In genomic region chr10:100904903-100905302, GRCh38 we compare ENCODE assay signal across 19 cellular contexts.
"Had no signal": no experiment of that assay in that cellular context is flagged by ENCODE, and none has a peak within 500 bp of the region (broad histone marks: within the 10 kb centered on the region; RNA-seq: fewer than 3 reads in every experiment).

No MANE protein-coding gene starts in this region.

- H3K4me1 ChIP-seq: colonic mucosa, esophagus muscularis mucosa, left lung, right atrium auricular region, suprapubic skin had no signal

- H3K27ac ChIP-seq: colonic mucosa, esophagus muscularis mucosa, left lung, right atrium auricular region, suprapubic skin had no signal

- ATAC-seq: activated CD4-positive, alpha-beta T cell treated with anti-CD3 and anti-CD28 coated beads for 36 hours; activated naive CD4-positive, alpha-beta T cell treated with anti-CD3 and anti-CD28 coated beads, Interleukin-2, amount 50 U/mL, for 72 hours; activated T-cell treated with anti-CD3 and anti-CD28 coated beads, Interleukin-2, amount 50 U/mL, for 4 hours; left lung; mucosa of descending colon; naive thymus-derived CD8-positive, alpha-beta T cell had no signal

- H3K27ac Mint-ChIP-seq: activated CD4-positive, alpha-beta memory T cell treated with anti-CD3 and anti-CD28 coated beads for 36 hours; activated CD4-positive, alpha-beta T cell treated with anti-CD3 and anti-CD28 coated beads for 36 hours; activated naive CD4-positive, alpha-beta T cell treated with anti-CD3 and anti-CD28 coated beads, Interleukin-2, amount 50 U/mL, for 72 hours; naive thymus-derived CD8-positive, alpha-beta T cell; progenitor cell of endocrine pancreas; stimulated activated naive CD8-positive, alpha-beta T cell treated with anti-CD3 and anti-CD28 coated beads, Interleukin-15, Interleukin-2, amounts not matched to agents 100 ng/mL and 50 ng/mL, for 24 hours; type B pancreatic cell had no signal

- H3K4me3 Mint-ChIP-seq: activated CD4-positive, alpha-beta memory T cell treated with anti-CD3 and anti-CD28 coated beads for 36 hours; activated CD4-positive, alpha-beta T cell treated with anti-CD3 and anti-CD28 coated beads for 36 hours; activated T-cell treated with anti-CD3 and anti-CD28 coated beads, Interleukin-2, amount 50 U/mL, for 4 hours; naive thymus-derived CD8-positive, alpha-beta T cell; stimulated activated naive CD8-positive, alpha-beta T cell treated with anti-CD3 and anti-CD28 coated beads, Interleukin-15, Interleukin-2, amounts not matched to agents 100 ng/mL and 50 ng/mL, for 24 hours; type B pancreatic cell had no signal

- H3K36me3 Mint-ChIP-seq: activated CD4-positive, alpha-beta memory T cell treated with anti-CD3 and anti-CD28 coated beads for 36 hours; activated naive CD4-positive, alpha-beta T cell treated with anti-CD3 and anti-CD28 coated beads, Interleukin-2, amount 50 U/mL, for 72 hours; naive thymus-derived CD8-positive, alpha-beta T cell; type B pancreatic cell had no signal

- H3K4me3 ChIP-seq: colonic mucosa, esophagus muscularis mucosa, left lung, mucosa of descending colon, right atrium auricular region, suprapubic skin had no signal

- DNase-seq: activated CD4-positive, alpha-beta memory T cell treated with anti-CD3 and anti-CD28 coated beads for 36 hours; activated CD4-positive, alpha-beta T cell treated with anti-CD3 and anti-CD28 coated beads for 36 hours; activated effector memory CD4-positive, alpha-beta T cell treated with Interleukin-2 at 50 U/mL for 16 hours; activated T-cell treated with anti-CD3 and anti-CD28 coated beads, Interleukin-2, amount 50 U/mL, for 4 hours; amniotic stem cell; colonic mucosa; hippocampal formation; left lung; mucosa of descending colon; naive thymus-derived CD8-positive, alpha-beta T cell; occipital lobe; stimulated activated CD4-positive, alpha-beta T cell treated with anti-CD3 and anti-CD28 coated beads, Interleukin-15, amount 100 ng/mL, for 24 hours had no signal

- H3K27me3 ChIP-seq: colonic mucosa, left lung, right atrium auricular region had no signal

- H3K9me3 Mint-ChIP-seq: activated CD4-positive, alpha-beta memory T cell treated with anti-CD3 and anti-CD28 coated beads for 36 hours; activated naive CD4-positive, alpha-beta T cell treated with anti-CD3 and anti-CD28 coated beads, Interleukin-2, amount 50 U/mL, for 72 hours; activated T-cell treated with anti-CD3 and anti-CD28 coated beads, Interleukin-2, amount 50 U/mL, for 4 hours; naive thymus-derived CD8-positive, alpha-beta T cell; stimulated activated naive CD8-positive, alpha-beta T cell treated with anti-CD3 and anti-CD28 coated beads, Interleukin-15, Interleukin-2, amounts not matched to agents 100 ng/mL and 50 ng/mL, for 24 hours; type B pancreatic cell had no signal

- H3K9me3 ChIP-seq: colonic mucosa, esophagus muscularis mucosa, left lung, mucosa of descending colon, right atrium auricular region, suprapubic skin had no signal

- H3K36me3 ChIP-seq: colonic mucosa, esophagus muscularis mucosa, left lung, right atrium auricular region, suprapubic skin had no signal
